8 cellular contexts compared by ENCODE assay signal in genomic region chr3:129181834-129182233, GRCh38. TPM values are rescaled to one million over a fixed set of nuclear protein-coding genes. Genes with fewer than 3 reads are reported as not detected.
A peak's percentile ranks its signal among the peaks of the same experiment; 100 is the strongest.
DNase-seq lines count a peak whose midpoint lies in the region; ATAC-seq and TF ChIP-seq lines count a peak whose summit lies in the region.

No MANE protein-coding gene starts in this region.

- peaks cover 5% of the 10 kb centered on the region for H3K36me3 Mint-ChIP-seq in T-helper 17 cell (ENCODE audit: low read depth)

- peak overlapping the region in 18 of 21 experiments; percentile 62 to 100 (median 98) for H3K27ac ChIP-seq in skin epidermis

- H3K9me3 ChIP-seq in T-helper 17 cell (ENCODE audit: control insufficient read depth, low read length, poor library complexity, severe bottlenecking): no peaks in the 10 kb centered on the region

- peak overlapping the region; percentile 97 for H3K4me3 ChIP-seq in HFF-Myc (replicated peaks; ENCODE audit: low read depth, low read length)
- H3K4me3 ChIP-seq in foreskin fibroblast (ENCODE audit: low read depth in 1 of 2, low read length in 2 of 2): peak overlapping the region; percentile 92 to 97
- H3K4me3 ChIP-seq in skin epidermis: peak overlapping the region; percentile 57 to 99 (median 78)

- no peak for DNase-seq in HFF-Myc (ENCODE audit: extremely low read depth, low read depth)
- DNase-seq in T-helper 17 cell: no peak
- no peak for DNase-seq in foreskin fibroblast
- DNase-seq in NCI-H510A treated with DMSO at 0.1 percent for 48 hours (lab: John Stamatoyannopoulos, UW): no peak
- no peak for DNase-seq in NCI-H774 (lab: John Stamatoyannopoulos, UW)

- H3K4me1 Mint-ChIP-seq in T-helper 17 cell: peaks cover 37% of the 10 kb centered on the region

- no peak for TF ChIP-seq CTCF in HFF-Myc (IDR thresholded peaks at IDR 0.05; ENCODE audit: low read depth, low read length, missing control alignments)
- no peak for TF ChIP-seq CTCF in foreskin fibroblast (IDR thresholded peaks at IDR 0.05; ENCODE audit: low read depth, low read length)

- no peaks in the 10 kb centered on the region for H3K27me3 Mint-ChIP-seq in T-helper 17 cell

- peak overlapping the region; percentile 96 for H3K4me3 Mint-ChIP-seq in T-helper 17 cell

- peak overlapping the region; percentile 97 for H3K27ac Mint-ChIP-seq in T-helper 17 cell

- ATAC-seq in T-helper 17 cell (no peak), GM21381 (IDR thresholded peaks at IDR 0.05; ENCODE audit: unreplicated experiment) (no peak), GM19351 (IDR thresholded peaks at IDR 0.05; ENCODE audit: unreplicated experiment) (no peak)

RNA-seq across cellular contexts. Expression of gene CNBP, which starts 1.9 kb away (rescaled TPM):
- 100 to 1,000 TPM; 253 to 276 TPM for total RNA-seq in T-helper 17 cell

RNA-seq across cellular contexts. Expression of gene ISY1, which starts 21.0 kb away (rescaled TPM):
- 10 to 100 TPM; 39.0 TPM for total RNA-seq in T-helper 17 cell
